In the genomic region with DNA sequence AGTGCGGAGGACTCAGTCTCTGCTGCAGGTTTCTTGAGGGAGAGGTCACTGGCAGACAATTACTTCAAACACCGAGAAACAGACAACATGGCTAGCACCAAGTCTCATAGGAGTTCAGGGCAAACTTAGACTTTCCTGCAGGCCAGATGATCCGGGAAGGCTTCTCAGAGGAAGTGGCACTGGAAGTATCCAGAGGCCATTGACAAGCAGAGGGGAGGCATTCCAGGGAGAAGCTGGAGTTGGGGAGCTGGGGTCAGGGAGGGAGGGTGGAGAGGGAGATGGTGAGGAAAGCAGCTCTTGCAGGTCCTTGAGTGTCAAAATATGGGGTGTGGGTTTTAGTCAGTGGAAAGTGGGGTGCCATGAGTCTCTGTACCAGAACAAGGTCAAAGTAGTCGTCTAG, we compare ENCODE assay signal across 1 cellular context.
TF ChIP-seq lines count a peak whose summit lies in the region.

No MANE protein-coding gene starts in this region.

TF ChIP-seq in H1, 55 proteins besides CTCF, POLR2A, EP300 and RAD21:
- 0 out of 2 replicates have a peak, but pooled peaks have one; percentile 35 for TF ChIP-seq TEAD4 (IDR thresholded peaks at IDR 0.05; ENCODE audit: low read depth, low read length)
- TF ChIP-seq, protein P1, sequence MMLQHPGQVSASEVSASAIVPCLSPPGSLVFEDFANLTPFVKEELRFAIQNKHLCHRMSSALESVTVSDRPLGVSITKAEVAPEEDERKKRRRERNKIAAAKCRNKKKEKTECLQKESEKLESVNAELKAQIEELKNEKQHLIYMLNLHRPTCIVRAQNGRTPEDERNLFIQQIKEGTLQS (IDR thresholded peaks at IDR 0.05; ENCODE audit: insufficient read depth, low read depth, low read length), result no peak
